8 cellular contexts compared by ENCODE assay signal in the genomic region with DNA sequence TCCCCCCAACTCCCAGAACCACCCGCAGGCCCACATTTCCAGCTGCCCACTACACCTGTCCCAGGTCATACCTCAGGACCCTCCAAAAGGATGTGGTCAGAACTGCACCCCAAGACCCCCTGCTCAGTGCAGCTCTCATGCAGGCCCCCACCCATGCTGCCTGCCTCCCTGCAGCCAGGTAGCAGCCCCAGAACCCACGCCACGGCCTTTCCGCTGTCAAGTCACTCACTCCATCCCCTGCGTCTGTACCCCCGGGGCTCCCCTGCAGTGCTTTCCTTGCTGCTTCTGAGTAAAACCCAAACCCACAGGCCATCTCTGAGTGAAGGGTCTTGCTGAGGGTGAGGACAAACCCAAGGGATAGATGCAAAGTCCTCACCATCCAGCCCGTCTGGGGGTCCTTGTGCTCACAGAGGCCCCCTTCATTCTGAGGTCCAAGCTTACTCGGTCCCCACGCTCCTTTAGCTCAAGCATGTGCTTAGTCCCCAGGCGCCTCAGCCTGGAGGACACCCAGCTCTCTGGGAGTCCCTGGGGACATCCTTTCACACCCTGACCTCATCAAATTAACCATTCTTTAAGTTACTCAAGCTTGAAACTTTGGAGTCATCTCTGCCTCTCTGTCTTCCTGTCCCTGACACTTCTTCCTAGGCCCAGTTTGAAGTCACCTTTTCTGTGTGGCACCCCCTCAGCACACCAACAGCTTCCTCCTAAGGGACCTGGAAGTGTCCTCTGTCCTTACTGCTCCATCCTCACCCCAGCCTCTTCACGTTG.
A peak's percentile ranks its signal among the peaks of the same experiment; 100 is the strongest.
DNase-seq lines count a peak whose midpoint lies in the region; ATAC-seq and TF ChIP-seq lines count a peak whose summit lies in the region.

No MANE protein-coding gene starts in this region.

- no peak overlapping the region for H3K4me3 ChIP-seq in neural progenitor cell

- no peaks in the 10 kb centered on the region for H3K27me3 ChIP-seq in neural progenitor cell

- no peaks in the 10 kb centered on the region for H3K9me3 ChIP-seq in neural progenitor cell (ENCODE audit: low read depth)

- H3K79me2 ChIP-seq in neural progenitor cell (ENCODE audit: low read depth): no peaks in the 10 kb centered on the region

- H3K27me3 Mint-ChIP-seq in neural progenitor cell (ENCODE audit: insufficient read depth, low read depth): peaks cover 7% of the 10 kb centered on the region

- no peaks in the 10 kb centered on the region for H3F3A ChIP-seq in neural progenitor cell (ENCODE audit: low read depth)

- peak; percentile 30 for DNase-seq in activated CD4-positive, CD25-positive, alpha-beta regulatory T cell treated with anti-CD3 and anti-CD28 coated beads, Interleukin-2, amount 50 U/mL, for 72 hours
- no peak for DNase-seq in neural progenitor cell (ENCODE audit: low spot score)
- no peak for DNase-seq in SKM-1 (lab: John Stamatoyannopoulos, UW; ENCODE audit: unreplicated experiment)
- no peak for DNase-seq in kidney tubule cell (ENCODE audit: low spot score)
- no peak for DNase-seq in omental fat pad (ENCODE audit: low spot score)
- no peak for DNase-seq in COR-L47 (lab: John Stamatoyannopoulos, UW)

- peaks cover 8% of the 10 kb centered on the region for H3K4me1 ChIP-seq in neural progenitor cell

- ATAC-seq in GM18907 (IDR thresholded peaks at IDR 0.05; ENCODE audit: unreplicated experiment) (peak; percentile 94), HG02759 (IDR thresholded peaks at IDR 0.05; ENCODE audit: unreplicated experiment) (peak; percentile 95), omental fat pad (ENCODE audit: low FRiP score) (no peak)

- H3K36me3 Mint-ChIP-seq in neural progenitor cell: peaks cover 36% of the 10 kb centered on the region

- H3K9me3 Mint-ChIP-seq in neural progenitor cell: peaks cover 14% of the 10 kb centered on the region

- H3K27ac Mint-ChIP-seq in neural progenitor cell: peak overlapping the region; percentile 39

- no peak overlapping the region for H2AFZ ChIP-seq in neural progenitor cell (replicated peaks)

- no peak overlapping the region for H3K27ac ChIP-seq in neural progenitor cell

- no peak overlapping the region for H3K9ac ChIP-seq in neural progenitor cell

- H3K4me1 Mint-ChIP-seq in neural progenitor cell: peaks cover 34% of the 10 kb centered on the region

- H3K36me3 ChIP-seq in neural progenitor cell: no peaks in the 10 kb centered on the region

- no peak overlapping the region for H3K4me2 ChIP-seq in neural progenitor cell

- TF ChIP-seq CTCF in neural progenitor cell (IDR thresholded peaks at IDR 0.05): no peak
- no peak for TF ChIP-seq CTCF in omental fat pad (IDR thresholded peaks at IDR 0.05)

- no peak overlapping the region for H3K4me3 Mint-ChIP-seq in neural progenitor cell

- no peaks in the 10 kb centered on the region for H4K20me1 ChIP-seq in neural progenitor cell (ENCODE audit: low read depth)
